In the genomic region with DNA sequence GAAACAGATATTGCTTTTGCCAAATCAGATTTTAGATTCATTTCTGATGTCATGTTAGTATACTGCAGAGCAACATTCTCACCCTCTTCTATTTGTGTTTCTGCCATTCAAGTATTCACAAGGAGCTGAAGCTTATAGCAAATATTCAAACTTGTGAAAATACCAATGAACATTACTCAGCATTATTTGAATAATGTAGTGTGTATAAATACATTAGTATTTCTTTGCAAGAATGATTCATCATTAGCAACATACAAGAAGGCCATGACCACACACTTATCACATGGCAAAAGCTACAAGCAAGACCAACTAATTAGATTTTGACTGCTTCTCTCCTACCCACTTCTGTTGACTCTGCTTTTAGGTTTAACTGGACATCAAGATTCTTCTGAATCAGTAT, we compare ENCODE assay signal across 22 cellular contexts.
"Had no signal": no experiment of that assay in that cellular context is flagged by ENCODE, and none has a peak within 500 bp of the region (broad histone marks: within the 10 kb centered on the region; RNA-seq: fewer than 3 reads in every experiment).

No MANE protein-coding gene starts in this region.

- H3K27ac ChIP-seq: esophagus squamous epithelium, hepatocyte, spleen, testis, WERI-Rb-1 had no signal

- H3K79me2 ChIP-seq: hepatocyte had no signal

- H3K36me3 ChIP-seq: esophagus squamous epithelium, spleen, WERI-Rb-1 had no signal

- ATAC-seq: activated CD8-positive, alpha-beta T cell treated with anti-CD3 and anti-CD28 coated beads, Interleukin-2, amount 10 ng/mL, durations not matched to agents 7 days and 5 days; activated naive CD8-positive, alpha-beta T cell treated with anti-CD3 and anti-CD28 coated beads, Interleukin-2, amount 50 U/mL, for 24 hours had no signal

- H3K4me1 ChIP-seq: esophagus squamous epithelium, spleen, testis had no signal

- H3K9me3 ChIP-seq: esophagus squamous epithelium, spleen, testis had no signal

- H2AFZ ChIP-seq: hepatocyte had no signal

- H3K4me3 ChIP-seq: esophagus squamous epithelium, hepatocyte, spleen, testis had no signal

- H3K4me2 ChIP-seq: hepatocyte had no signal

- H3K27me3 ChIP-seq: esophagus squamous epithelium, hepatocyte, spleen, testis had no signal

- FAIRE-seq: colon, endothelial cell of umbilical vein had no signal

- DNase-seq: activated CD4-positive, alpha-beta T cell treated with anti-CD3 and anti-CD28 coated beads, Interleukin-2, amount 10 ng/mL, durations not matched to agents 7 days and 5 days; activated CD4-positive, CD25-positive, alpha-beta regulatory T cell treated with anti-CD3 and anti-CD28 coated beads, Interleukin-2, amount 50 U/mL, for 72 hours; activated CD8-positive, alpha-beta T cell treated with anti-CD3 and anti-CD28 coated beads, Interleukin-2, amount 10 ng/mL, durations not matched to agents 7 days and 5 days; activated gamma-delta T cell; activated naive CD4-positive, alpha-beta T cell treated with anti-CD3 and anti-CD28 coated beads, Interleukin-2, amount 50 U/mL, for 16 hours; activated naive CD8-positive, alpha-beta T cell treated with anti-CD3 and anti-CD28 coated beads, Interleukin-2, amount 50 U/mL, for 24 hours; effector memory CD4-positive, alpha-beta T cell; esophagus squamous epithelium; glutamatergic neuron; immature natural killer cell; mesenchymal stem cell; occipital lobe; retina; spleen; stimulated activated CD4-positive, alpha-beta T cell treated with anti-CD3 and anti-CD28 coated beads, Interleukin-4, amount 100 ng/mL, for 1 hour; stimulated activated naive CD4-positive, alpha-beta T cell; T-helper 1 cell; testis; WERI-Rb-1 had no signal
